In genomic region chr6:101640131-101640530, GRCh38 we compare ENCODE assay signal across 14 cellular contexts.
"Had no signal": no experiment of that assay in that cellular context is flagged by ENCODE, and none has a peak within 500 bp of the region (broad histone marks: within the 10 kb centered on the region; RNA-seq: fewer than 3 reads in every experiment).

No MANE protein-coding gene starts in this region.

- DNase-seq: activated CD4-positive, alpha-beta T cell treated with anti-CD3 and anti-CD28 coated beads for 1 hour; activated gamma-delta T cell; adrenal gland; body of pancreas; hypothalamus; kidney; stimulated activated naive B cell treated with anti-CD40 and anti-IgM and Interleukin-4, amounts not matched to agents 10 μg/mL and 1 μg/mL and 100 μg/mL, for 72 hours; T-helper 17 cell; WERI-Rb-1 had no signal

- H3K4me3 Mint-ChIP-seq: activated naive CD4-positive, alpha-beta T cell treated with anti-CD3 and anti-CD28 coated beads, Interleukin-2, amount 50 U/mL, for 24 hours; mesothelial cell of epicardium; nephron; stimulated activated naive B cell treated with anti-CD40 and anti-IgM and Interleukin-4, amounts not matched to agents 10 μg/mL and 1 μg/mL and 100 μg/mL, for 72 hours; T-helper 17 cell had no signal

- H3K36me3 Mint-ChIP-seq: activated naive CD4-positive, alpha-beta T cell treated with anti-CD3 and anti-CD28 coated beads, Interleukin-2, amount 50 U/mL, for 24 hours; mesothelial cell of epicardium; stimulated activated naive B cell treated with anti-CD40 and anti-IgM and Interleukin-4, amounts not matched to agents 10 μg/mL and 1 μg/mL and 100 μg/mL, for 72 hours had no signal

- H3K9me3 Mint-ChIP-seq: mesothelial cell of epicardium had no signal

- H3K4me3 ChIP-seq: adrenal gland, body of pancreas, lung had no signal

- H3K27ac Mint-ChIP-seq: activated naive CD4-positive, alpha-beta T cell treated with anti-CD3 and anti-CD28 coated beads, Interleukin-2, amount 50 U/mL, for 24 hours; mesothelial cell of epicardium; nephron; stimulated activated naive B cell treated with anti-CD40 and anti-IgM and Interleukin-4, amounts not matched to agents 10 μg/mL and 1 μg/mL and 100 μg/mL, for 72 hours; T-helper 17 cell had no signal

- ATAC-seq: body of pancreas; left lobe of liver; stimulated activated naive B cell treated with anti-CD40 and anti-IgM and Interleukin-4, amounts not matched to agents 10 μg/mL and 1 μg/mL and 100 μg/mL, for 72 hours; T-helper 17 cell had no signal

- H3K27me3 Mint-ChIP-seq: activated naive CD4-positive, alpha-beta T cell treated with anti-CD3 and anti-CD28 coated beads, Interleukin-2, amount 50 U/mL, for 24 hours; stimulated activated naive B cell treated with anti-CD40 and anti-IgM and Interleukin-4, amounts not matched to agents 10 μg/mL and 1 μg/mL and 100 μg/mL, for 72 hours; T-helper 17 cell had no signal

- H3K4me1 Mint-ChIP-seq: activated naive CD4-positive, alpha-beta T cell treated with anti-CD3 and anti-CD28 coated beads, Interleukin-2, amount 50 U/mL, for 24 hours; mesothelial cell of epicardium; nephron; stimulated activated naive B cell treated with anti-CD40 and anti-IgM and Interleukin-4, amounts not matched to agents 10 μg/mL and 1 μg/mL and 100 μg/mL, for 72 hours; T-helper 17 cell had no signal
